26 cellular contexts compared by ENCODE assay signal in genomic region chr13:109476001-109476400, GRCh38.
DNase-seq lines count a peak whose midpoint lies in the region; ATAC-seq, FAIRE-seq and TF ChIP-seq lines count a peak whose summit lies in the region.
"Had no signal": no experiment of that assay in that cellular context is flagged by ENCODE, and none has a peak within 500 bp of the region (broad histone marks: within the 10 kb centered on the region; RNA-seq: fewer than 3 reads in every experiment).

No MANE protein-coding gene starts in this region.

- no peak for ATAC-seq in A549
- no peak for ATAC-seq in PC-3
- ATAC-seq in stimulated activated naive CD8-positive, alpha-beta T cell treated with anti-CD3 and anti-CD28 coated beads, Interleukin-15, amount 100 ng/mL, for 72 hours, result no peak
- ATAC-seq in HG02840 (IDR thresholded peaks at IDR 0.05; ENCODE audit: low FRiP score, unreplicated experiment), result no peak
- ATAC-seq: HepG2 had no signal

- no peak for TF ChIP-seq EP300 in A549 (IDR thresholded peaks at IDR 0.05)

- H3K9me3 ChIP-seq in A549 (no peaks in the 10 kb centered on the region), PC-3 (ENCODE audit: low read length) (no peaks in the 10 kb centered on the region)
- H3K9me3 ChIP-seq: BLaER1 had no signal

- no peaks in the 10 kb centered on the region for H3K9me2 ChIP-seq in PC-3 (replicated peaks; ENCODE audit: low read length)

- no peak for TF ChIP-seq POLR2A in A549 (IDR thresholded peaks at IDR 0.05; ENCODE audit: low read length)

- intact Hi-C loops in PC-3 (cut with micrococcal nuclease), result no loop called here

- H3K27me3 Mint-ChIP-seq in nephron (ENCODE audit: low read depth), result no peaks in the 10 kb centered on the region
- H3K27me3 Mint-ChIP-seq in stimulated activated naive CD8-positive, alpha-beta T cell treated with anti-CD3 and anti-CD28 coated beads, Interleukin-15, amount 100 ng/mL, for 72 hours, result peaks cover 7% of the 10 kb centered on the region

- H3K4me2 ChIP-seq in A549 (0 out of 3 replicates have a peak overlapping the region, but pooled peaks have one; percentile 23), PC-3 (ENCODE audit: low read length) (peak overlapping the region; percentile 66)
- H3K4me2 ChIP-seq: BLaER1 had no signal

- H4K20me1 ChIP-seq in PC-3 (ENCODE audit: low read length), result no peaks in the 10 kb centered on the region
- H4K20me1 ChIP-seq: BLaER1 had no signal

- H3K4me1 Mint-ChIP-seq in nephron, result peaks cover 19% of the 10 kb centered on the region
- no peaks in the 10 kb centered on the region for H3K4me1 Mint-ChIP-seq in stimulated activated naive CD8-positive, alpha-beta T cell treated with anti-CD3 and anti-CD28 coated beads, Interleukin-15, amount 100 ng/mL, for 72 hours

- H3K36me3 Mint-ChIP-seq in nephron (ENCODE audit: low read depth), result no peaks in the 10 kb centered on the region

- FAIRE-seq in A549 (lab: Jason Lieb, UNC) (no peak), islet of Langerhans (lab: Jason Lieb, UNC) (peak; percentile 82)
- FAIRE-seq: GM12892, GM19239, HepG2 had no signal

- no peaks in the 10 kb centered on the region for H3K36me3 ChIP-seq in PC-3 (ENCODE audit: low read depth, low read length)
- H3K36me3 ChIP-seq: BLaER1 had no signal

- no peaks in the 10 kb centered on the region for H3K9me3 Mint-ChIP-seq in nephron
- no peaks in the 10 kb centered on the region for H3K9me3 Mint-ChIP-seq in stimulated activated naive CD8-positive, alpha-beta T cell treated with anti-CD3 and anti-CD28 coated beads, Interleukin-15, amount 100 ng/mL, for 72 hours
- H3K9me3 Mint-ChIP-seq: CD4-positive, alpha-beta T cell had no signal

- 83% methylated on average over 5 of the region's 5 CpGs for WGBS in A549 (ENCODE audit: missing lambda C conversion rate)

- POLR2A ChIA-PET in A549 (lab: Yijun Ruan, JAX), result no interaction called here
- POLR2A ChIA-PET in PC-3 (lab: Charles Lee; ENCODE audit: unreplicated experiment), result interaction anchor here (0.6 kb wide), 1 partner anchor 713 kb away, joined by 4 read pairs; no protein-coding TSS in a partner anchor
- POLR2A ChIA-PET in RWPE1 (lab: Yijun Ruan, JAX; ENCODE audit: low non-redundant PET), result no interaction called here

- H3K9ac ChIP-seq in PC-3 (ENCODE audit: low read length), result no peak overlapping the region
- H3K9ac ChIP-seq: BLaER1 had no signal

- peak overlapping the region; percentile 37 to 86 (median 54) for H3K27ac Mint-ChIP-seq in nephron
- H3K27ac Mint-ChIP-seq in stimulated activated naive CD8-positive, alpha-beta T cell treated with anti-CD3 and anti-CD28 coated beads, Interleukin-15, amount 100 ng/mL, for 72 hours, result no peak overlapping the region
- H3K27ac Mint-ChIP-seq: CD4-positive, alpha-beta T cell had no signal

- TF ChIP-seq RAD21 in A549 (conservative IDR thresholded peaks at IDR 0.05 in 1 of 2, IDR thresholded peaks at IDR 0.05 in 1 of 2), result no peak

- CTCF ChIA-PET in A549 (lab: Yijun Ruan, JAX) (no interaction called here), PC-3 (lab: Charles Lee) (no interaction called here), RWPE1 (lab: Yijun Ruan, JAX) (no interaction called here)

- no peak for TF ChIP-seq CTCF in A549 (IDR thresholded peaks at IDR 0.05)
- no peak for TF ChIP-seq CTCF in PC-3 (conservative IDR thresholded peaks at IDR 0.05; ENCODE audit: low read depth, low read length)
- TF ChIP-seq CTCF in nephron (IDR thresholded peaks at IDR 0.05; ENCODE audit: unreplicated experiment in 3 of 3), result no peak
- TF ChIP-seq CTCF in RWPE1 (conservative IDR thresholded peaks at IDR 0.05; ENCODE audit: low read depth), result no peak

- no peaks in the 10 kb centered on the region for H3K27me3 ChIP-seq in PC-3 (ENCODE audit: low read length)
- H3K27me3 ChIP-seq: BLaER1 had no signal

- H3K4me3 ChIP-seq in A549, result no peak overlapping the region
- H3K4me3 ChIP-seq in PC-3 (ENCODE audit: low read length), result no peak overlapping the region
- H3K4me3 ChIP-seq: BLaER1 had no signal

- H2AFZ ChIP-seq in PC-3 (ENCODE audit: low read length), result peak overlapping the region; percentile 59; the same call in 1 of the 2 replicates

- no peaks in the 10 kb centered on the region for H3K79me2 ChIP-seq in PC-3 (ENCODE audit: low read length)

- H3K27ac ChIP-seq in A549, result no peak overlapping the region
- H3K27ac ChIP-seq in PC-3 (ENCODE audit: low read length), result no peak overlapping the region
- H3K27ac ChIP-seq in RWPE1, result no peak overlapping the region
- H3K27ac ChIP-seq: BLaER1 had no signal

- no peak for DNase-seq in A549 (ENCODE audit: low read depth in 1 of 2, low spot score in 1 of 2)
- DNase-seq in PC-3, result no peak
- DNase-seq in RWPE1 (ENCODE audit: low spot score), result no peak
- no peak for DNase-seq in C1 segment of cervical spinal cord (lab: John Stamatoyannopoulos, UW)
- no peak for DNase-seq in stimulated activated naive CD8-positive, alpha-beta T cell treated with anti-CD3 and anti-CD28 coated beads, Interleukin-15, amount 100 ng/mL, for 72 hours
- DNase-seq: 8988T; CD4-positive, alpha-beta T cell; DMS79; EL; GDM1; Karpas-422; NCI-H1092 treated with DMSO at 0.1 percent for 48 hours; NCI-H1436; NCI-H187; NCI-H2081 treated with DMSO at 0.1 percent for 48 hours; NCI-H2171; NCI-H524 treated with DMSO at 0.1 percent for 48 hours; NCI-H774; RPMI8226 had no signal

- no TSS peak for BruUV-seq in PC-3 (replicated peaks; lab: Mats Ljungman, UMichigan)

- H3K4me3 Mint-ChIP-seq in nephron, result no peak overlapping the region
- H3K4me3 Mint-ChIP-seq in stimulated activated naive CD8-positive, alpha-beta T cell treated with anti-CD3 and anti-CD28 coated beads, Interleukin-15, amount 100 ng/mL, for 72 hours, result no peak overlapping the region
- H3K4me3 Mint-ChIP-seq: CD4-positive, alpha-beta T cell had no signal

- H3K4me1 ChIP-seq in A549, result peaks cover 5% of the 10 kb centered on the region; the same call in 1 of the 3 replicates
- no peaks in the 10 kb centered on the region for H3K4me1 ChIP-seq in PC-3 (ENCODE audit: insufficient read depth, low read length)
- H3K4me1 ChIP-seq: BLaER1 had no signal

- H3F3A ChIP-seq in PC-3 (ENCODE audit: low read length, unreplicated experiment), result no peaks in the 10 kb centered on the region

TF ChIP-seq in A549, 52 proteins besides CTCF, POLR2A, EP300 and RAD21:
- TF ChIP-seq RARB (CRISPR knock-in tag; IDR thresholded peaks at IDR 0.05), result no peak
- TF ChIP-seq FOSL2 (IDR thresholded peaks at IDR 0.05), result no peak
- no peak for TF ChIP-seq FOSL2 (CRISPR knock-in tag; IDR thresholded peaks at IDR 0.05)
- TF ChIP-seq HOXA7 (CRISPR knock-in tag; IDR thresholded peaks at IDR 0.05), result no peak
- TF ChIP-seq ZC3H11A (IDR thresholded peaks at IDR 0.05), result no peak
- TF ChIP-seq, protein P1, sequence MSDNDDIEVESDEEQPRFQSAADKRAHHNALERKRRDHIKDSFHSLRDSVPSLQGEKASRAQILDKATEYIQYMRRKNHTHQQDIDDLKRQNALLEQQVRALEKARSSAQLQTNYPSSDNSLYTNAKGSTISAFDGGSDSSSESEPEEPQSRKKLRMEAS (IDR thresholded peaks at IDR 0.05), result no peak
- no peak for TF ChIP-seq KDM1A (IDR thresholded peaks at IDR 0.05; ENCODE audit: low read depth)
- no peak for TF ChIP-seq ELK1 (IDR thresholded peaks at IDR 0.05; ENCODE audit: low read depth, low read length)
- TF ChIP-seq RFX5 (IDR thresholded peaks at IDR 0.05), result no peak
- TF ChIP-seq POLR2AphosphoS2 (conservative IDR thresholded peaks at IDR 0.05; ENCODE audit: low read length), result no peak
- no peak for TF ChIP-seq RNF2 (IDR thresholded peaks at IDR 0.05; ENCODE audit: borderline replicate concordance, low read depth)
- TF ChIP-seq CEBPB (IDR thresholded peaks at IDR 0.05), result no peak
- no peak for TF ChIP-seq ZSCAN20 (CRISPR knock-in tag; IDR thresholded peaks at IDR 0.05)
- no peak for TF ChIP-seq TFCP2L1 (CRISPR knock-in tag; IDR thresholded peaks at IDR 0.05)
- TF ChIP-seq HDAC2 (IDR thresholded peaks at IDR 0.05), result no peak
TF ChIP-seq in A549: peak in this region for 0.

Comparison
In these comparisons a context has a peak if more than half of its experiments do, and no peak if none do; other contexts are left out.
1. H3K27ac Mint-ChIP-seq: peak in nephron (3 of 3); none in stimulated activated naive CD8-positive, alpha-beta T cell treated with anti-CD3 and anti-CD28 coated beads, Interleukin-15, amount 100 ng/mL, for 72 hours (0 of 2).